Comparison of ENCODE assay signal across 1 cellular context in the genomic region with DNA sequence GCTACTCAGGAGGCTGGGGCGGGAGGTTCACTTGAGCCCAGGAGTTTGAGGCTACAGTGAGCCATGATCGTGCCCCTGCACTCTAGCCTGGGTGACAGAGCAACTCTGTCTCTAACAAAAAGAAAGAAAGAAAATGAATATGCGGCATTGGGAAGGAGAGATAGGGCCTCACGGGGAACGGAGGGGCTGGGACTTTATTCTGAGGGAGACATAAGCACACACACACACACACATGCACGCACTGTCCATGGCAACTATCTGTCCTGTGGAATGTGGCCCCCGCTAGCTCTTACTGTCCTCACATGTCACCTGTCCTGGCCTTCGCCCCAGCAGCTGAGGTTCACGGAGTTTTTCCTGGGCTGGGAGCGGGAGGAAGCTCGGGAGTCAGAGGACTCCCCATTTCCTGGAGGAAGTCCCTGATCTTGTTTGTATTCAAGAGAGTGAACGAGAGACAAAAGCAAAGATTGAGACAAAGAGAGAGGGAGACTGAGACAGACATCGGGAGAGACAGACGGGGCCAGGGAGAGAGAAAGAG.
TF ChIP-seq lines count a peak whose summit lies in the region.

No MANE protein-coding gene starts in this region.

TF ChIP-seq in GM12878, 131 proteins besides CTCF, POLR2A, EP300 and RAD21:
- 0 out of 2 replicates have a peak, but pooled peaks have one; percentile 30 for TF ChIP-seq TAF1 (IDR thresholded peaks at IDR 0.05; ENCODE audit: borderline replicate concordance, low read depth, low read length)
- TF ChIP-seq, protein P1, sequence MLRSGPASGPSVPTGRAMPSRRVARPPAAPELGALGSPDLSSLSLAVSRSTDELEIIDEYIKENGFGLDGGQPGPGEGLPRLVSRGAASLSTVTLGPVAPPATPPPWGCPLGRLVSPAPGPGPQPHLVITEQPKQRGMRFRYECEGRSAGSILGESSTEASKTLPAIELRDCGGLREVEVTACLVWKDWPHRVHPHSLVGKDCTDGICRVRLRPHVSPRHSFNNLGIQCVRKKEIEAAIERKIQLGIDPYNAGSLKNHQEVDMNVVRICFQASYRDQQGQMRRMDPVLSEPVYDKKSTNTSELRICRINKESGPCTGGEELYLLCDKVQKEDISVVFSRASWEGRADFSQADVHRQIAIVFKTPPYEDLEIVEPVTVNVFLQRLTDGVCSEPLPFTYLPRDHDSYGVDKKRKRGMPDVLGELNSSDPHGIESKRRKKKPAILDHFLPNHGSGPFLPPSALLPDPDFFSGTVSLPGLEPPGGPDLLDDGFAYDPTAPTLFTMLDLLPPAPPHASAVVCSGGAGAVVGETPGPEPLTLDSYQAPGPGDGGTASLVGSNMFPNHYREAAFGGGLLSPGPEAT (IDR thresholded peaks at IDR 0.05; ENCODE audit: low read depth) = peak; percentile 27; the same call in 1 of the 2 replicates
- peak in 1 of 2 experiments; percentile 28; a peak in 1 of 4 replicates for TF ChIP-seq IKZF2 (IDR thresholded peaks at IDR 0.05)
- TF ChIP-seq NRF1 (conservative IDR thresholded peaks at IDR 0.05; ENCODE audit: low read depth, low read length) = no peak
- TF ChIP-seq, protein P2, sequence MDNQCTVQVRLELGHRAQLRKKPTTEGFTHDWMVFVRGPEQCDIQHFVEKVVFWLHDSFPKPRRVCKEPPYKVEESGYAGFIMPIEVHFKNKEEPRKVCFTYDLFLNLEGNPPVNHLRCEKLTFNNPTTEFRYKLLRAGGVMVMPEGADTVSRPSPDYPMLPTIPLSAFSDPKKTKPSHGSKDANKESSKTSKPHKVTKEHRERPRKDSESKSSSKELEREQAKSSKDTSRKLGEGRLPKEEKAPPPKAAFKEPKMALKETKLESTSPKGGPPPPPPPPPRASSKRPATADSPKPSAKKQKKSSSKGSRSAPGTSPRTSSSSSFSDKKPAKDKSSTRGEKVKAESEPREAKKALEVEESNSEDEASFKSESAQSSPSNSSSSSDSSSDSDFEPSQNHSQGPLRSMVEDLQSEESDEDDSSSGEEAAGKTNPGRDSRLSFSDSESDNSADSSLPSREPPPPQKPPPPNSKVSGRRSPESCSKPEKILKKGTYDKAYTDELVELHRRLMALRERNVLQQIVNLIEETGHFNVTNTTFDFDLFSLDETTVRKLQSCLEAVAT (IDR thresholded peaks at IDR 0.05) = peak; percentile 51; the same call in 1 of the 2 replicates
- TF ChIP-seq MEF2B (IDR thresholded peaks at IDR 0.05; ENCODE audit: partially characterized antibody, poor library complexity, severe bottlenecking) = no peak
TF ChIP-seq in GM12878: peak in this region for 4.
